In the genomic region with DNA sequence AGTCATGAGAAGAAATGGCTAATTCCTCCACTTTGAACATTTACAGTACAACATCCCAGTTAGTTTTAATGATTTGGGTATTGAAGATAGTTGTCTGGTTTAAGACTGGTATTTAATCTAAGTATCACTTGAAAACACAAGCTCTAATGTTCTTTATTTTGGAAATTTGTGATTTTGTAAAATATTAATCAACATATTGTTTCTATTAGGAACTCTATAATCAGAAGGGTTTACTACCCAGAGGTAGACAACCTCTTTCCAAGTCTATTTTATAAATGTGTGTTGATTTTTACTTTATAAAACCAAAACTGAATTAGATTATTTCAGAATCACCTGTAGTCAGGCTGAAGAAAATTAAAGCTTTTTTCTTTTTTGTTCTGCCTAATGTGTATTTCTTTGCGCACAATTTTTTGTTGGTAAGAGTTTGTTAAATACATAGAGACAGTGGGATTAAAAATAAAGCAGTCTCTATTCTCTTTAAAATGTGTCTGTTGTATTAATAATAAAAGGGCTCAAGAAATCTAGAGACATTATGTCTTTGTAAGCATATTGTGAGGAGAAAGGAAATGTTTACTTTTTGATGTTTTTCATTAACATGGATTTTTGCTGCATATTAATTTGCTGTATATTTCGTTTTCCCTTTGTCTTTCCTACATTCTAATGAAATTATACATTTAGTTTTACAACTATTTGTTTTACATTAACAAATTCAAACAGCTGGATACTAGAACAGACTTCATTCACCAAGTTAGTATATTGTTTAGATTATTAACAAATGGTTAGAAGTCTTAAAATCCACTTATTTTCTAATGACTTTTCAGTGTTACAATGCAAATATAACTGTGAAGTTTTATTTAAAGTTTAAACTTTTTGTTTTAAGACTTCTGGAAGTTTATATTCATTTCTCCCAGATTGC, we compare ENCODE assay signal across 1 cellular context.
TF ChIP-seq lines count a peak whose summit lies in the region.

No MANE protein-coding gene starts in this region.

TF ChIP-seq in GM12878, 131 proteins besides CTCF, POLR2A, EP300 and RAD21:
- TF ChIP-seq ATF2 (IDR thresholded peaks at IDR 0.05; ENCODE audit: low read length) = no peak
- no peak for TF ChIP-seq SMARCA5 (IDR thresholded peaks at IDR 0.05)
- TF ChIP-seq FOS (IDR thresholded peaks at IDR 0.05; ENCODE audit: borderline replicate concordance, extremely low read depth, insufficient read length) = no peak
- no peak for TF ChIP-seq RFX5 (IDR thresholded peaks at IDR 0.05; ENCODE audit: low read depth, low read length)
- TF ChIP-seq POLR2AphosphoS2 (IDR thresholded peaks at IDR 0.05; ENCODE audit: low read depth, low read length) = no peak
- TF ChIP-seq, protein P1, sequence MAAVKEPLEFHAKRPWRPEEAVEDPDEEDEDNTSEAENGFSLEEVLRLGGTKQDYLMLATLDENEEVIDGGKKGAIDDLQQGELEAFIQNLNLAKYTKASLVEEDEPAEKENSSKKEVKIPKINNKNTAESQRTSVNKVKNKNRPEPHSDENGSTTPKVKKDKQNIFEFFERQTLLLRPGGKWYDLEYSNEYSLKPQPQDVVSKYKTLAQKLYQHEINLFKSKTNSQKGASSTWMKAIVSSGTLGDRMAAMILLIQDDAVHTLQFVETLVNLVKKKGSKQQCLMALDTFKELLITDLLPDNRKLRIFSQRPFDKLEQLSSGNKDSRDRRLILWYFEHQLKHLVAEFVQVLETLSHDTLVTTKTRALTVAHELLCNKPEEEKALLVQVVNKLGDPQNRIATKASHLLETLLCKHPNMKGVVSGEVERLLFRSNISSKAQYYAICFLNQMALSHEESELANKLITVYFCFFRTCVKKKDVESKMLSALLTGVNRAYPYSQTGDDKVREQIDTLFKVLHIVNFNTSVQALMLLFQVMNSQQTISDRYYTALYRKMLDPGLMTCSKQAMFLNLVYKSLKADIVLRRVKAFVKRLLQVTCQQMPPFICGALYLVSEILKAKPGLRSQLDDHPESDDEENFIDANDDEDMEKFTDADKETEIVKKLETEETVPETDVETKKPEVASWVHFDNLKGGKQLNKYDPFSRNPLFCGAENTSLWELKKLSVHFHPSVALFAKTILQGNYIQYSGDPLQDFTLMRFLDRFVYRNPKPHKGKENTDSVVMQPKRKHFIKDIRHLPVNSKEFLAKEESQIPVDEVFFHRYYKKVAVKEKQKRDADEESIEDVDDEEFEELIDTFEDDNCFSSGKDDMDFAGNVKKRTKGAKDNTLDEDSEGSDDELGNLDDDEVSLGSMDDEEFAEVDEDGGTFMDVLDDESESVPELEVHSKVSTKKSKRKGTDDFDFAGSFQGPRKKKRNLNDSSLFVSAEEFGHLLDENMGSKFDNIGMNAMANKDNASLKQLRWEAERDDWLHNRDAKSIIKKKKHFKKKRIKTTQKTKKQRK (IDR thresholded peaks at IDR 0.05; ENCODE audit: low read depth, low read length) = no peak
- TF ChIP-seq MYC (IDR thresholded peaks at IDR 0.05; ENCODE audit: insufficient read depth, insufficient read length, insufficient replicate concordance, low read length, severe bottlenecking) = no peak
- no peak for TF ChIP-seq ZNF592 (IDR thresholded peaks at IDR 0.05)
- TF ChIP-seq TCF7 (IDR thresholded peaks at IDR 0.05; ENCODE audit: borderline replicate concordance) = no peak
- no peak for TF ChIP-seq LARP7 (IDR thresholded peaks at IDR 0.05)
- no peak for TF ChIP-seq YY1 (IDR thresholded peaks at IDR 0.05; ENCODE audit: low read depth, low read length)
- TF ChIP-seq, protein P2, sequence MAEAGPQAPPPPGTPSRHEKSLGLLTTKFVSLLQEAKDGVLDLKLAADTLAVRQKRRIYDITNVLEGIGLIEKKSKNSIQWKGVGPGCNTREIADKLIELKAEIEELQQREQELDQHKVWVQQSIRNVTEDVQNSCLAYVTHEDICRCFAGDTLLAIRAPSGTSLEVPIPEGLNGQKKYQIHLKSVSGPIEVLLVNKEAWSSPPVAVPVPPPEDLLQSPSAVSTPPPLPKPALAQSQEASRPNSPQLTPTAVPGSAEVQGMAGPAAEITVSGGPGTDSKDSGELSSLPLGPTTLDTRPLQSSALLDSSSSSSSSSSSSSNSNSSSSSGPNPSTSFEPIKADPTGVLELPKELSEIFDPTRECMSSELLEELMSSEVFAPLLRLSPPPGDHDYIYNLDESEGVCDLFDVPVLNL (IDR thresholded peaks at IDR 0.05; ENCODE audit: low read depth, low read length) = no peak
- no peak for TF ChIP-seq TAF1 (IDR thresholded peaks at IDR 0.05; ENCODE audit: borderline replicate concordance, low read depth, low read length)
- TF ChIP-seq BACH1 (IDR thresholded peaks at IDR 0.05; ENCODE audit: borderline replicate concordance) = no peak
- TF ChIP-seq, protein P3, sequence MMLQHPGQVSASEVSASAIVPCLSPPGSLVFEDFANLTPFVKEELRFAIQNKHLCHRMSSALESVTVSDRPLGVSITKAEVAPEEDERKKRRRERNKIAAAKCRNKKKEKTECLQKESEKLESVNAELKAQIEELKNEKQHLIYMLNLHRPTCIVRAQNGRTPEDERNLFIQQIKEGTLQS (IDR thresholded peaks at IDR 0.05; ENCODE audit: borderline replicate concordance, extremely low read depth, low read depth, low read length) = no peak
- no peak for TF ChIP-seq IRF5 (IDR thresholded peaks at IDR 0.05; ENCODE audit: borderline replicate concordance)
- TF ChIP-seq CBFB (IDR thresholded peaks at IDR 0.05; ENCODE audit: low read depth) = no peak
- TF ChIP-seq HDAC6 (IDR thresholded peaks at IDR 0.05; ENCODE audit: unreplicated experiment) = no peak
